Comparison of ENCODE assay signal across 29 cellular contexts in genomic region chr7:151312831-151313809, GRCh38. TPM values are rescaled to one million over a fixed set of nuclear protein-coding genes. Genes with fewer than 3 reads are reported as not detected.
DNase-seq lines count a peak whose midpoint lies in the region; ATAC-seq, FAIRE-seq and TF ChIP-seq lines count a peak whose summit lies in the region.
"Had no signal": no experiment of that assay in that cellular context is flagged by ENCODE, and none has a peak within 500 bp of the region (broad histone marks: within the 10 kb centered on the region; RNA-seq: fewer than 3 reads in every experiment).

No MANE protein-coding gene starts in this region.

- no peaks in the 10 kb centered on the region for H3K79me1 ChIP-seq in H1 (ENCODE audit: low read depth, low read length)

- no peak overlapping the region for H3K4ac ChIP-seq in H1 (replicated peaks; ENCODE audit: insufficient read length, low read depth, low read length)

- no peak overlapping the region for H3K4me3 Mint-ChIP-seq in osteocyte (ENCODE audit: unreplicated experiment)
- H3K4me3 Mint-ChIP-seq: activated naive CD8-positive, alpha-beta T cell treated with anti-CD3 and anti-CD28 coated beads, Interleukin-2, amount 10 ng/mL, durations not matched to agents 7 days and 5 days; CD4-positive, alpha-beta T cell had no signal

- no peak for DNase-seq in Right ventricle myocardium inferior (ENCODE audit: missing footprints)
- DNase-seq in right atrium auricular region (ENCODE audit: low spot score), result no peak
- no peak for DNase-seq in H1 (ENCODE audit: low read depth in 1 of 2, low spot score in 2 of 2)
- DNase-seq in osteocyte (ENCODE audit: extremely low spot score, unreplicated experiment), result peak; percentile 64
- DNase-seq in erythroblast (lab: John Stamatoyannopoulos, UW), result no peak
- no peak for DNase-seq in NCI-H446 (lab: John Stamatoyannopoulos, UW)
- no peak for DNase-seq in DMS79 (lab: John Stamatoyannopoulos, UW)
- no peak for DNase-seq in A673 (ENCODE audit: low spot score)
- DNase-seq: activated CD8-positive, alpha-beta memory T cell treated with anti-CD3 and anti-CD28 coated beads for 24 hours; activated effector memory CD4-positive, alpha-beta T cell treated with anti-CD3 and anti-CD28 coated beads, Interleukin-2, amount 50 U/mL, for 16 hours; activated naive CD8-positive, alpha-beta T cell treated with anti-CD3 and anti-CD28 coated beads, Interleukin-2, amount 10 ng/mL, durations not matched to agents 7 days and 5 days; activated T-cell treated with anti-CD3 and anti-CD28 coated beads, Interleukin-2, amount 50 U/mL, for 1 hour; AML-193; CD4-positive, alpha-beta T cell; effector CD8-positive, alpha-beta T cell; glutamatergic neuron; H7; Kasumi-1; NCI-H1417 treated with DMSO at 0.1 percent for 48 hours; NCI-H2029 treated with DMSO at 0.1 percent for 48 hours; NCI-H2227 treated with DMSO at 0.1 percent for 48 hours; NCI-H69; Peyer's patch; stimulated activated CD4-positive, alpha-beta T cell treated with anti-CD3 and anti-CD28 coated beads, Interleukin-12 subunit alpha, Interleukin-12 subunit beta, amount 100 ng/mL, for 4 hours; stimulated activated CD4-positive, alpha-beta T cell treated with anti-CD3 and anti-CD28 coated beads, Interleukin-4, amount 100 ng/mL, for 1 hour had no signal

- WGBS in H1 (ENCODE audit: extremely low coverage in 1 of 2, insufficient coverage in 1 of 2, insufficient read length in 1 of 2, insufficient replicate concordance in 2 of 2, low coverage in 1 of 2, low lambda C conversion rate in 2 of 2, missing lambda C conversion rate in 1 of 2), 2 experiments, result 83 to 100% methylated on average over 5 to 8 of the region's 8 CpGs

- no peak overlapping the region for H3K4me3 ChIP-seq in right atrium auricular region
- H3K4me3 ChIP-seq in H1 (ENCODE audit: extremely low read depth in 1 of 4, insufficient read depth in 2 of 4, low read depth in 3 of 4, low read length in 4 of 4), result no peak overlapping the region
- no peak overlapping the region for H3K4me3 ChIP-seq in A673 (ENCODE audit: low read depth, low read length, poor library complexity, severe bottlenecking)
- H3K4me3 ChIP-seq: A549, Peyer's patch, psoas muscle, sigmoid colon had no signal

- H3K27ac ChIP-seq in right atrium auricular region (no peak overlapping the region), H1 (ENCODE audit: low read depth, low read length) (no peak overlapping the region), A673 (ENCODE audit: low read depth, low read length, poor library complexity, severe bottlenecking) (no peak overlapping the region)
- H3K27ac ChIP-seq: Peyer's patch, psoas muscle, sigmoid colon had no signal

- H3K27me3 Mint-ChIP-seq in osteocyte (ENCODE audit: unreplicated experiment), result peaks cover 12% of the 10 kb centered on the region
- H3K27me3 Mint-ChIP-seq: CD4-positive, alpha-beta T cell had no signal

- no peak for TF ChIP-seq POLR2A in H1 (IDR thresholded peaks at IDR 0.05; ENCODE audit: control extremely low read depth in 1 of 2, low read depth in 2 of 2, low read length in 2 of 2)
- TF ChIP-seq POLR2A in erythroblast (IDR thresholded peaks at IDR 0.05; ENCODE audit: low read length), result no peak

- peaks cover 0 to 9% of the 10 kb centered on the region in 2 experiments for H4K20me1 ChIP-seq in H1 (replicated peaks in 1 of 2; ENCODE audit: control insufficient read depth in 1 of 2, insufficient read depth in 2 of 2, low read length in 2 of 2)

- TF ChIP-seq CTCF in right atrium auricular region (IDR thresholded peaks at IDR 0.05) (no peak), H1 (IDR thresholded peaks at IDR 0.05; ENCODE audit: control extremely low read depth in 1 of 3, insufficient read depth in 1 of 3, low read depth in 1 of 3, low read length in 3 of 3) (no peak), osteocyte (IDR thresholded peaks at IDR 0.05) (no peak), A673 (conservative IDR thresholded peaks at IDR 0.05; ENCODE audit: low read depth, low read length) (no peak)

- TF ChIP-seq EP300 in H1 (IDR thresholded peaks at IDR 0.05; ENCODE audit: borderline replicate concordance in 1 of 2, low read depth in 2 of 2, low read length in 2 of 2), result no peak

- no peak overlapping the region for H2AFZ ChIP-seq in H1 (ENCODE audit: low read length)

- H4K8ac ChIP-seq in H1 (ENCODE audit: extremely low read depth, insufficient read depth, low read length), result no peak overlapping the region

- no peaks in the 10 kb centered on the region for H3K9me3 Mint-ChIP-seq in osteocyte (ENCODE audit: unreplicated experiment)
- H3K9me3 Mint-ChIP-seq: activated naive CD8-positive, alpha-beta T cell treated with anti-CD3 and anti-CD28 coated beads, Interleukin-2, amount 10 ng/mL, durations not matched to agents 7 days and 5 days; CD4-positive, alpha-beta T cell had no signal

- peak overlapping the region in 1 of 4 experiments; percentile 40; a peak in 1 of 7 replicates for H3K9ac ChIP-seq in H1 (replicated peaks in 1 of 4; ENCODE audit: extremely low read depth in 1 of 4, low read depth in 3 of 4, low read length in 3 of 4)

- H2BK120ac ChIP-seq in H1 (replicated peaks; ENCODE audit: low read depth, low read length), result no peak overlapping the region

- ATAC-seq in Right ventricle myocardium inferior, result peak; percentile 18

- CTCF ChIA-PET in H1 (lab: Charles Lee; ENCODE audit: partially characterized antibody), result interaction anchor here (2.3 to 5.6 kb wide), 4 partner anchors 7 to 38 kb away, joined by 11 to 161 read pairs (median 53); no protein-coding TSS in a partner anchor
- CTCF ChIA-PET in A673 (lab: Charles Lee), result no interaction called here

- H3K23me2 ChIP-seq in H1 (ENCODE audit: low read depth, low read length), result peaks cover 13% of the 10 kb centered on the region; the same call in 1 of the 2 replicates

- H3K4me1 ChIP-seq in right atrium auricular region, result peaks cover 0 to 8% of the 10 kb centered on the region in 2 donors
- H3K4me1 ChIP-seq in H1 (replicated peaks in 1 of 4; ENCODE audit: control insufficient read depth in 3 of 4, insufficient read depth in 4 of 4, low read length in 3 of 4), result no peaks in the 10 kb centered on the region
- no peaks in the 10 kb centered on the region for H3K4me1 ChIP-seq in A673 (ENCODE audit: insufficient read depth, low read length, poor library complexity, severe bottlenecking)
- H3K4me1 ChIP-seq: Peyer's patch, psoas muscle had no signal

- no peak overlapping the region for H3K4me2 ChIP-seq in H1 (ENCODE audit: insufficient read depth in 1 of 2, low read depth in 2 of 2, low read length in 2 of 2)
- H3K4me2 ChIP-seq: A549 had no signal

- peak overlapping the region; percentile 76; the same call in 1 of the 2 replicates for H2AK5ac ChIP-seq in H1 (ENCODE audit: low read depth, low read length)

- H3K36me3 Mint-ChIP-seq in osteocyte (ENCODE audit: unreplicated experiment), result no peaks in the 10 kb centered on the region
- H3K36me3 Mint-ChIP-seq: activated naive CD8-positive, alpha-beta T cell treated with anti-CD3 and anti-CD28 coated beads, Interleukin-2, amount 10 ng/mL, durations not matched to agents 7 days and 5 days had no signal

- peak overlapping the region; percentile 98 for H3K56ac ChIP-seq in H1 (replicated peaks; ENCODE audit: insufficient read length, low read depth, low read length)

- no peak overlapping the region for H4K91ac ChIP-seq in H1 (replicated peaks; ENCODE audit: insufficient read length, low read length)

- TF ChIP-seq RAD21 in H1 (IDR thresholded peaks at IDR 0.05 in 1 of 2, conservative IDR thresholded peaks at IDR 0.05 in 1 of 2; ENCODE audit: low read depth in 2 of 2, low read length in 2 of 2), result no peak

- 0 out of 2 replicates have a peak overlapping the region, but pooled peaks have one; percentile 3 for H2BK12ac ChIP-seq in H1 (ENCODE audit: low read depth, low read length)

- H2BK20ac ChIP-seq in H1 (ENCODE audit: low read length), result peak overlapping the region; percentile 10; the same call in 1 of the 2 replicates

- no peak overlapping the region for H3K18ac ChIP-seq in H1 (ENCODE audit: extremely low read depth, low read length)

- no peak overlapping the region for H3K23ac ChIP-seq in H1 (ENCODE audit: insufficient read length)

- no peak overlapping the region for H3K27ac Mint-ChIP-seq in osteocyte (ENCODE audit: unreplicated experiment)
- H3K27ac Mint-ChIP-seq: CD4-positive, alpha-beta T cell had no signal

- peak overlapping the region; percentile 31; the same call in 1 of the 2 replicates for H2BK15ac ChIP-seq in H1 (ENCODE audit: low read length)

- H3K36me3 ChIP-seq in right atrium auricular region (no peaks in the 10 kb centered on the region), H1 (ENCODE audit: control insufficient read depth in 2 of 4, insufficient read depth in 4 of 4, low read length in 3 of 4) (no peaks in the 10 kb centered on the region), A673 (ENCODE audit: insufficient read depth, low read length, poor library complexity, severe bottlenecking) (no peaks in the 10 kb centered on the region)
- H3K36me3 ChIP-seq: Peyer's patch, sigmoid colon had no signal

- H3K27me3 ChIP-seq in right atrium auricular region, result no peaks in the 10 kb centered on the region
- H3K27me3 ChIP-seq in H1 (replicated peaks in 1 of 4; ENCODE audit: control insufficient read depth in 3 of 4, extremely low read depth in 1 of 4, insufficient read depth in 3 of 4, low read length in 3 of 4), result no peaks in the 10 kb centered on the region
- no peaks in the 10 kb centered on the region for H3K27me3 ChIP-seq in A673 (replicated peaks; ENCODE audit: insufficient read depth, low read depth, low read length, poor library complexity)
- H3K27me3 ChIP-seq: Peyer's patch, sigmoid colon had no signal

- H3K14ac ChIP-seq in H1 (ENCODE audit: insufficient read length), result no peak overlapping the region

- peaks cover 0 to 9% of the 10 kb centered on the region in 2 donors for H3K9me3 ChIP-seq in right atrium auricular region
- peaks cover 12 to 13% of the 10 kb centered on the region in 2 experiments for H3K9me3 ChIP-seq in H1 (ENCODE audit: insufficient read depth in 2 of 2, low read depth in 1 of 2, low read length in 1 of 2)
- peaks cover 5% of the 10 kb centered on the region for H3K9me3 ChIP-seq in A673 (ENCODE audit: low read depth, low read length, poor library complexity, severe bottlenecking)

- no peaks in the 10 kb centered on the region for H3K4me1 Mint-ChIP-seq in osteocyte (ENCODE audit: unreplicated experiment)

- POLR2A ChIA-PET in H1 (lab: Charles Lee; ENCODE audit: partially characterized antibody), result no interaction called here
- POLR2A ChIA-PET in A673 (lab: Charles Lee; ENCODE audit: low non-redundant PET), result no interaction called here

- H3K79me2 ChIP-seq in H1 (ENCODE audit: control insufficient read depth in 1 of 2, insufficient read depth in 2 of 2, low read length in 2 of 2), result no peaks in the 10 kb centered on the region

- no peak for FAIRE-seq in H1 (lab: Jason Lieb, UNC)
- FAIRE-seq: A549, colon had no signal

- no peak overlapping the region for H4K5ac ChIP-seq in H1 (ENCODE audit: insufficient read length, low read depth, low read length)

- H2BK5ac ChIP-seq in H1 (ENCODE audit: low read depth, low read length), result no peak overlapping the region

- BruUV-seq in A673 (replicated peaks; lab: Mats Ljungman, UMichigan), result no TSS peak

- intact Hi-C loops in Right ventricle myocardium inferior (cut with DNase I) (no loop called here), A673 (cut with micrococcal nuclease; ENCODE audit: unreplicated experiment) (no loop called here)

RNA-seq across cellular contexts. Expression of gene NUB1, which starts 28.5 kb away (rescaled TPM):
- total RNA-seq in Right ventricle myocardium inferior (31.3 TPM), right atrium auricular region (10 to 100 TPM; 33.5 to 39.6 TPM), osteocyte (61.7 and 63.0 TPM in 2 replicates), A673 (2021) (36.9 and 39.4 TPM in 2 replicates)
- total RNA-seq in H1 (2021; fragmentation: NEBNext Ultra II Directional; extraction: Animal tissue kit (Norgen Biotek cat#: 25700)), result 37.7 and 43.5 TPM in 2 replicates
- polyA plus RNA-seq in H1 (2011; rRNA removed), result 20.5 and 22.1 TPM in 2 replicates
- polyA plus RNA-seq in H1 (2011; cell fraction: cytosol; rRNA removed), result 26.7 TPM
- 28.6 TPM for polyA plus RNA-seq in H1 (2011; cell fraction: nucleus; rRNA removed)
- 26.1 to 56.9 TPM (median 28.7 TPM) in 4 replicates for polyA plus RNA-seq in H1 (2012, experiment 1 of 2)
- polyA plus RNA-seq in H1 (2012, experiment 2 of 2), result 8.2 TPM
- 42.6 TPM for polyA plus RNA-seq in H1 (2013, experiment 1 of 2)
- polyA plus RNA-seq in H1 (2013, experiment 2 of 2), result 43.8 TPM
- polyA minus RNA-seq in H1 (2011; rRNA and poly(A)+ RNA removed), result 21.8 and 23.6 TPM in 2 replicates
- 16.0 TPM for polyA minus RNA-seq in H1 (2011; cell fraction: cytosol; rRNA and poly(A)+ RNA removed)
- 21.4 TPM for polyA minus RNA-seq in H1 (2011; cell fraction: nucleus; rRNA and poly(A)+ RNA removed)
